12 cellular contexts compared by ENCODE assay signal in genomic region chr2:64330281-64330680, GRCh38.
DNase-seq lines count a peak whose midpoint lies in the region; ATAC-seq and TF ChIP-seq lines count a peak whose summit lies in the region.
"Had no signal": no experiment of that assay in that cellular context is flagged by ENCODE, and none has a peak within 500 bp of the region (broad histone marks: within the 10 kb centered on the region; RNA-seq: fewer than 3 reads in every experiment).

No MANE protein-coding gene starts in this region.

- ATAC-seq in CD4-positive, alpha-beta T cell (ENCODE audit: poor library complexity) = no peak
- ATAC-seq in left lobe of liver (no peak), HG03095 (IDR thresholded peaks at IDR 0.05; ENCODE audit: unreplicated experiment) (no peak)

- H3K4me1 ChIP-seq in iPS-20b (ENCODE audit: insufficient read depth, low read length) (peaks cover 27% of the 10 kb centered on the region), skeletal muscle satellite cell (ENCODE audit: control insufficient read depth, insufficient read depth, low read length) (peaks cover 8% of the 10 kb centered on the region)

- H3K27me3 Mint-ChIP-seq in Calu3 (ENCODE audit: unreplicated experiment) = no peaks in the 10 kb centered on the region
- no peaks in the 10 kb centered on the region for H3K27me3 Mint-ChIP-seq in CD4-positive, alpha-beta T cell

- BruUV-seq in Calu3 (replicated peaks; lab: Mats Ljungman, UMichigan) = no TSS peak

- no peaks in the 10 kb centered on the region for H3K9me3 Mint-ChIP-seq in Calu3 (ENCODE audit: low read depth, unreplicated experiment)
- H3K9me3 Mint-ChIP-seq in CD4-positive, alpha-beta T cell = no peaks in the 10 kb centered on the region
- H3K9me3 Mint-ChIP-seq: H9 had no signal

- DNase-seq in Calu3 (no peak), left lobe of liver (ENCODE audit: low spot score) (no peak), NCI-H748 treated with DMSO at 0.1 percent for 48 hours (lab: John Stamatoyannopoulos, UW) (no peak)
- DNase-seq in CD4-positive, alpha-beta T cell = no peak

- peaks cover 18% of the 10 kb centered on the region for H3K4me1 Mint-ChIP-seq in Calu3 (ENCODE audit: low read depth, unreplicated experiment)
- peaks cover 40% of the 10 kb centered on the region for H3K4me1 Mint-ChIP-seq in CD4-positive, alpha-beta T cell (ENCODE audit: low read depth)

- H3K4me3 ChIP-seq in iPS-20b (ENCODE audit: low read length) = no peak overlapping the region
- peak overlapping the region; percentile 69 for H3K4me3 ChIP-seq in skeletal muscle satellite cell (ENCODE audit: low read length)

- H3K9ac ChIP-seq in iPS-20b (ENCODE audit: low read depth, low read length) = peak overlapping the region; percentile 62; the same call in 1 of the 2 replicates
- H3K9ac ChIP-seq in skeletal muscle satellite cell (ENCODE audit: low read depth, low read length) = peak overlapping the region; percentile 34

- POLR2A ChIA-PET in CD4-positive, alpha-beta T cell (lab: Charles Lee) = interaction anchor here (0.9 to 6.1 kb wide), 5 partner anchors 177 to 725 kb away, joined by 3 to 57 read pairs (median 5); partner anchors contain the start of genes AFTPH and CEP68

- H3K27ac Mint-ChIP-seq in Calu3 (ENCODE audit: unreplicated experiment) = no peak overlapping the region
- no peak overlapping the region for H3K27ac Mint-ChIP-seq in CD4-positive, alpha-beta T cell

- H3K4me2 ChIP-seq in skeletal muscle satellite cell (ENCODE audit: low read length) = peak overlapping the region; percentile 86

- CTCF ChIA-PET in Calu3 (lab: Charles Lee) = interaction anchor here (0.8 to 3.3 kb wide), 11 partner anchors 18 to 583 kb away, joined by 3 to 38 read pairs (median 5); partner anchors contain the start of gene AFTPH
- CTCF ChIA-PET in CD4-positive, alpha-beta T cell (lab: Charles Lee) = interaction anchor here (0.6 to 7.0 kb wide), 27 partner anchors 8 to 543 kb away, joined by 3 to 86 read pairs (median 4); no protein-coding TSS in a partner anchor

- peak overlapping the region; percentile 62; the same call in 1 of the 2 replicates for H3K27ac ChIP-seq in VCaP
- H3K27ac ChIP-seq in iPS-20b (ENCODE audit: low read length) = no peak overlapping the region
- H3K27ac ChIP-seq in CD4-positive, alpha-beta T cell (ENCODE audit: low read depth, low read length) = no peak overlapping the region

- H3K36me3 Mint-ChIP-seq in Calu3 (ENCODE audit: insufficient read depth, unreplicated experiment) = no peaks in the 10 kb centered on the region
- no peaks in the 10 kb centered on the region for H3K36me3 Mint-ChIP-seq in CD4-positive, alpha-beta T cell (ENCODE audit: low read depth)
- H3K36me3 Mint-ChIP-seq: activated CD8-positive, alpha-beta memory T cell treated with anti-CD3 and anti-CD28 coated beads, Interleukin-2, amount 10 ng/mL, durations not matched to agents 7 days and 5 days had no signal

- TF ChIP-seq CTCF in Calu3 (IDR thresholded peaks at IDR 0.05; ENCODE audit: unreplicated experiment) = no peak
- no peak for TF ChIP-seq CTCF in VCaP (conservative IDR thresholded peaks at IDR 0.05)
- TF ChIP-seq CTCF in CD4-positive, alpha-beta T cell (IDR thresholded peaks at IDR 0.05) = no peak

- H3K9me3 ChIP-seq in iPS-20b (ENCODE audit: insufficient read depth, low read depth, low read length) (no peaks in the 10 kb centered on the region), skeletal muscle satellite cell (replicated peaks; ENCODE audit: low read length) (no peaks in the 10 kb centered on the region)
- no peaks in the 10 kb centered on the region for H3K9me3 ChIP-seq in CD4-positive, alpha-beta T cell (ENCODE audit: control insufficient read depth, low read length)
- H3K9me3 ChIP-seq: BE2C, ovary had no signal

- no peaks in the 10 kb centered on the region for H3K27me3 ChIP-seq in iPS-20b (ENCODE audit: insufficient read depth, low read length)
- H3K27me3 ChIP-seq in skeletal muscle satellite cell (ENCODE audit: control insufficient read depth, insufficient read depth, low read length) = peaks cover 2% of the 10 kb centered on the region
- no peaks in the 10 kb centered on the region for H3K27me3 ChIP-seq in CD4-positive, alpha-beta T cell (ENCODE audit: control insufficient read depth, insufficient read depth, low read length)
- H3K27me3 ChIP-seq: BE2C, ovary had no signal

- H3K36me3 ChIP-seq in iPS-20b (ENCODE audit: insufficient read depth, low read depth, low read length) (no peaks in the 10 kb centered on the region), skeletal muscle satellite cell (ENCODE audit: insufficient read depth, low read length) (no peaks in the 10 kb centered on the region)
- H3K36me3 ChIP-seq: BE2C, ovary had no signal

- H3K4me3 Mint-ChIP-seq in Calu3 (ENCODE audit: low read depth, unreplicated experiment) = peak overlapping the region; percentile 56
- H3K4me3 Mint-ChIP-seq in CD4-positive, alpha-beta T cell = no peak overlapping the region

- intact Hi-C loops in Calu3 (cut with micrococcal nuclease; ENCODE audit: unreplicated experiment) = no loop called here
- intact Hi-C loops in CD4-positive, alpha-beta T cell (cut with DNase I, micrococcal nuclease) = loop anchor here in 1 of 2 experiments (2.0 to 10.0 kb wide), 4 partner anchors 233 to 705 kb away; no protein-coding TSS in a partner anchor
